ENCODE assay signal across 16 cellular contexts in the genomic region with DNA sequence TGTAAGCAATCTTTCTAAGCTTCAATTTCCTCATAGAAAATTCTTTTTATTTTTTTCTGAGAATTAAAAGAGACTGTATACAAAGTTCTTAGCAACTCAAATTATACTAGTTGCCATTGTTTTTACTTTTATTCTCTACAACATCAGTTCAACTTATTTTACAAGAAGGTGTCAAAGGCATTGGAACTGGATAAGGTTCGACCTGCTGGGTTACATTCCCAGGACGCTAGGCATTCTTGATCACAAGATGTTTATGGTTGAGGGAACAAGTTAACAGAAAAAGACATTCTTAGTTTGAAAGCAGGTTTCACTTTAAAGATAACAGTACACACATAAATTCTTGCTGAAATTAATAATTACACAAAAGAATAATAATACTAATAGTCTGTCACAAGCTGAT.
"Had no signal": no experiment of that assay in that cellular context is flagged by ENCODE, and none has a peak within 500 bp of the region (broad histone marks: within the 10 kb centered on the region; RNA-seq: fewer than 3 reads in every experiment).

No MANE protein-coding gene starts in this region.

- H3K27ac Mint-ChIP-seq: activated naive CD4-positive, alpha-beta T cell treated with anti-CD3 and anti-CD28 coated beads, Interleukin-2, amount 50 U/mL, for 72 hours; activated T-helper 1 cell treated with anti-CD3 and anti-CD28 coated beads, Interleukin-12 subunit alpha, Interleukin-12 subunit beta, Interleukin-2, Interleukin-4 antibody, amounts not matched to agents 30 ng/mL and 10 ng/mL and 1 ng/mL, durations not matched to agents 14 hours and 24 hours and 36 hours; endodermal cell; natural killer cell; stimulated activated naive CD8-positive, alpha-beta T cell treated with anti-CD3 and anti-CD28 coated beads, Interleukin-15, Interleukin-2, amounts not matched to agents 100 ng/mL and 50 ng/mL, for 24 hours had no signal

- DNase-seq: activated CD4-positive, alpha-beta T cell treated with anti-CD3 and anti-CD28 coated beads, Interleukin-2, amount 50 U/mL, for 48 hours; activated gamma-delta T cell treated with Interleukin-2 at 50 U/mL for 16 hours; adrenal gland; body of pancreas; caudate nucleus; endodermal cell; foreskin keratinocyte; hypothalamus; natural killer cell; stimulated activated CD4-positive, alpha-beta T cell treated with anti-CD3 and anti-CD28 coated beads, Interleukin-2, amount 100 ng/mL, for 24 hours; transverse colon had no signal

- H3K4me3 ChIP-seq: adrenal gland, body of pancreas, SK-N-MC, transverse colon had no signal

- H3K27me3 ChIP-seq: adrenal gland, body of pancreas, foreskin keratinocyte, transverse colon had no signal

- H3K27ac ChIP-seq: adrenal gland, body of pancreas, epithelial cell of prostate, foreskin keratinocyte, SK-N-MC, transverse colon had no signal

- H3K27me3 Mint-ChIP-seq: stimulated activated naive CD8-positive, alpha-beta T cell treated with anti-CD3 and anti-CD28 coated beads, Interleukin-15, Interleukin-2, amounts not matched to agents 100 ng/mL and 50 ng/mL, for 24 hours had no signal

- H3K9me3 ChIP-seq: adrenal gland, body of pancreas, transverse colon had no signal

- H3K4me3 Mint-ChIP-seq: activated T-helper 1 cell treated with anti-CD3 and anti-CD28 coated beads, Interleukin-12 subunit alpha, Interleukin-12 subunit beta, Interleukin-2, Interleukin-4 antibody, amounts not matched to agents 30 ng/mL and 10 ng/mL and 1 ng/mL, durations not matched to agents 14 hours and 24 hours and 36 hours; endodermal cell; natural killer cell; stimulated activated naive CD8-positive, alpha-beta T cell treated with anti-CD3 and anti-CD28 coated beads, Interleukin-15, Interleukin-2, amounts not matched to agents 100 ng/mL and 50 ng/mL, for 24 hours had no signal

- H3K9me3 Mint-ChIP-seq: activated naive CD4-positive, alpha-beta T cell treated with anti-CD3 and anti-CD28 coated beads, Interleukin-2, amount 50 U/mL, for 72 hours; activated T-helper 1 cell treated with anti-CD3 and anti-CD28 coated beads, Interleukin-12 subunit alpha, Interleukin-12 subunit beta, Interleukin-2, Interleukin-4 antibody, amounts not matched to agents 30 ng/mL and 10 ng/mL and 1 ng/mL, durations not matched to agents 14 hours and 24 hours and 36 hours; endodermal cell; stimulated activated naive CD8-positive, alpha-beta T cell treated with anti-CD3 and anti-CD28 coated beads, Interleukin-15, Interleukin-2, amounts not matched to agents 100 ng/mL and 50 ng/mL, for 24 hours had no signal

- H3K36me3 ChIP-seq: adrenal gland, transverse colon had no signal

- H3K4me1 Mint-ChIP-seq: natural killer cell had no signal

- H3K36me3 Mint-ChIP-seq: activated naive CD4-positive, alpha-beta T cell treated with anti-CD3 and anti-CD28 coated beads, Interleukin-2, amount 50 U/mL, for 72 hours; natural killer cell had no signal

- H3K4me1 ChIP-seq: adrenal gland, body of pancreas, foreskin keratinocyte, transverse colon had no signal

- ATAC-seq: activated naive CD4-positive, alpha-beta T cell treated with anti-CD3 and anti-CD28 coated beads, Interleukin-2, amount 50 U/mL, for 72 hours; body of pancreas; foreskin keratinocyte; natural killer cell had no signal
